Comparison of ENCODE assay signal across 32 cellular contexts in genomic region chr3:55445551-55445950, GRCh38. TPM values are rescaled to one million over a fixed set of nuclear protein-coding genes. Genes with fewer than 3 reads are reported as not detected.
DNase-seq lines count a peak whose midpoint lies in the region; ATAC-seq, FAIRE-seq and TF ChIP-seq lines count a peak whose summit lies in the region.
"Had no signal": no experiment of that assay in that cellular context is flagged by ENCODE, and none has a peak within 500 bp of the region (broad histone marks: within the 10 kb centered on the region; RNA-seq: fewer than 3 reads in every experiment).

No MANE protein-coding gene starts in this region.

- H3K4me3 Mint-ChIP-seq in progenitor cell of endocrine pancreas (ENCODE audit: low read depth) (no peak overlapping the region), HFFc6 (no peak overlapping the region)
- H3K4me3 Mint-ChIP-seq: activated T-helper 17 cell treated with anti-CD3 and anti-CD28 coated beads, Interleukin-2, amount 50 U/mL, for 72 hours; CD4-positive, alpha-beta memory T cell; neural crest cell; stimulated activated naive B cell treated with anti-CD40 and anti-IgM and Interleukin-4, amounts not matched to agents 10 μg/mL and 1 μg/mL and 100 μg/mL, for 72 hours had no signal

- H3K27me3 Mint-ChIP-seq in progenitor cell of endocrine pancreas, result peaks cover 12% of the 10 kb centered on the region
- H3K27me3 Mint-ChIP-seq in HFFc6 (ENCODE audit: insufficient read depth), result peaks cover 3% of the 10 kb centered on the region
- H3K27me3 Mint-ChIP-seq: activated T-helper 17 cell treated with anti-CD3 and anti-CD28 coated beads, Interleukin-2, amount 50 U/mL, for 72 hours; CD4-positive, alpha-beta memory T cell had no signal

- TF ChIP-seq CTCF in epithelial cell of proximal tubule (conservative IDR thresholded peaks at IDR 0.05; ENCODE audit: low read depth, low read length) (no peak), HepG2 (CRISPR knock-in tag; IDR thresholded peaks at IDR 0.05) (no peak), progenitor cell of endocrine pancreas (IDR thresholded peaks at IDR 0.05; ENCODE audit: unreplicated experiment) (no peak), HFFc6 (IDR thresholded peaks at IDR 0.05) (no peak)

- H3K9ac ChIP-seq in HepG2 (ENCODE audit: insufficient read depth, low read depth, low read length), result no peak overlapping the region
- H3K9ac ChIP-seq: KMS-11, parathyroid adenoma had no signal

- no TSS peak for BruUV-seq in HepG2 (replicated peaks; lab: Mats Ljungman, UMichigan)

- no peak for TF ChIP-seq RAD21 in HepG2 (CRISPR knock-in tag; IDR thresholded peaks at IDR 0.05)

- no peaks in the 10 kb centered on the region for H4K20me1 ChIP-seq in HepG2 (ENCODE audit: insufficient read depth, low read length)

- H3K4me1 Mint-ChIP-seq in progenitor cell of endocrine pancreas (ENCODE audit: low read depth) (peaks cover 17% of the 10 kb centered on the region), HFFc6 (ENCODE audit: low read depth) (peaks cover 14% of the 10 kb centered on the region)
- H3K4me1 Mint-ChIP-seq: activated T-helper 17 cell treated with anti-CD3 and anti-CD28 coated beads, Interleukin-2, amount 50 U/mL, for 72 hours; CD4-positive, alpha-beta memory T cell; neural crest cell; stimulated activated naive B cell treated with anti-CD40 and anti-IgM and Interleukin-4, amounts not matched to agents 10 μg/mL and 1 μg/mL and 100 μg/mL, for 72 hours had no signal

- H3K27ac Mint-ChIP-seq in progenitor cell of endocrine pancreas (peak overlapping the region; percentile 82), HFFc6 (no peak overlapping the region)
- H3K27ac Mint-ChIP-seq: activated T-helper 17 cell treated with anti-CD3 and anti-CD28 coated beads, Interleukin-2, amount 50 U/mL, for 72 hours; CD4-positive, alpha-beta memory T cell; stimulated activated naive B cell treated with anti-CD40 and anti-IgM and Interleukin-4, amounts not matched to agents 10 μg/mL and 1 μg/mL and 100 μg/mL, for 72 hours had no signal

- FAIRE-seq in HepG2 (lab: Jason Lieb, UNC), result peak; percentile 68
- FAIRE-seq: A204.1, G401.6 had no signal

- in situ Hi-C loops in Caki2 (cut with HindIII; ENCODE audit: low pct_unique_long_range_greater_than_20kb, low sequenced_read_pairs) (no loop called here), HepG2 (cut with HindIII; ENCODE audit: extremely low pct_ligation_motif_present, low pct_unique_long_range_greater_than_20kb) (no loop called here)

- H3K4me1 ChIP-seq in HepG2 (ENCODE audit: insufficient read depth, low read length), result peaks cover 9% of the 10 kb centered on the region
- H3K4me1 ChIP-seq: breast epithelium, heart left ventricle, parathyroid adenoma, sigmoid colon had no signal

- peak; percentile 90 for DNase-seq in Caki2 (ENCODE audit: low read depth)
- DNase-seq in epithelial cell of proximal tubule (ENCODE audit: low read depth), result peak; percentile 83
- peak; percentile 10 for DNase-seq in HepG2 (ENCODE audit: low spot score)
- DNase-seq in progenitor cell of endocrine pancreas (ENCODE audit: low spot score, unreplicated experiment), result no peak
- no peak for DNase-seq in erythroblast (lab: John Stamatoyannopoulos, UW)
- no peak for DNase-seq in HFFc6
- DNase-seq: activated CD4-positive, alpha-beta T cell treated with anti-CD3 and anti-CD28 coated beads, Interleukin-2, amount 50 U/mL, for 48 hours; activated CD4-positive, CD25-positive, alpha-beta regulatory T cell; activated CD8-positive, alpha-beta memory T cell treated with anti-CD3 and anti-CD28 coated beads, Interleukin-2, amount 50 U/mL, for 48 hours; activated naive CD4-positive, alpha-beta T cell treated with anti-CD3 and anti-CD28 coated beads, Interleukin-2, amount 50 U/mL, for 16 hours; AML-193; amniotic stem cell; CD4-positive, alpha-beta memory T cell; DMS 273 treated with DMSO at 0.1 percent for 48 hours; effector CD8-positive, alpha-beta T cell; foreskin fibroblast; heart left ventricle; left cardiac atrium; NCI-H1436 treated with DMSO at 0.1 percent for 48 hours; NCI-H2107; sigmoid colon; stimulated activated naive B cell treated with anti-CD40 and anti-IgM and Interleukin-4, amounts not matched to agents 10 μg/mL and 1 μg/mL and 100 μg/mL, for 72 hours; T-helper 1 cell had no signal

- peak overlapping the region; percentile 53; the same call in 1 of the 2 replicates for H3K4me2 ChIP-seq in HepG2 (ENCODE audit: low read depth, low read length)
- H3K4me2 ChIP-seq: KMS-11 had no signal

- H3K4me3 ChIP-seq in epithelial cell of proximal tubule (ENCODE audit: low read depth, low read length) (no peak overlapping the region), HepG2 (replicated peaks in 1 of 3; ENCODE audit: insufficient read depth in 1 of 3, low read depth in 2 of 3, low read length in 3 of 3) (no peak overlapping the region)
- H3K4me3 ChIP-seq: breast epithelium, heart left ventricle, sigmoid colon had no signal

- no peaks in the 10 kb centered on the region for H3K79me2 ChIP-seq in HepG2 (ENCODE audit: insufficient read depth, low read length)
- H3K79me2 ChIP-seq: parathyroid adenoma had no signal

- H3K36me3 Mint-ChIP-seq in progenitor cell of endocrine pancreas (ENCODE audit: insufficient read depth) (no peaks in the 10 kb centered on the region), HFFc6 (ENCODE audit: low read depth) (no peaks in the 10 kb centered on the region)
- H3K36me3 Mint-ChIP-seq: CD4-positive, alpha-beta memory T cell; stimulated activated naive B cell treated with anti-CD40 and anti-IgM and Interleukin-4, amounts not matched to agents 10 μg/mL and 1 μg/mL and 100 μg/mL, for 72 hours had no signal

- H3K36me3 ChIP-seq in HepG2 (replicated peaks in 1 of 2; ENCODE audit: control insufficient read depth in 1 of 2, insufficient read depth in 2 of 2, low read length in 2 of 2), result no peaks in the 10 kb centered on the region
- H3K36me3 ChIP-seq: breast epithelium, heart left ventricle, sigmoid colon had no signal

- ATAC-seq in HepG2 (peak; percentile 99), HG02571 (IDR thresholded peaks at IDR 0.05; ENCODE audit: unreplicated experiment) (no peak), HG03521 (IDR thresholded peaks at IDR 0.05; ENCODE audit: unreplicated experiment) (no peak)
- ATAC-seq: activated T-helper 17 cell treated with anti-CD3 and anti-CD28 coated beads, Interleukin-2, amount 50 U/mL, for 72 hours; heart left ventricle; left cardiac atrium; stimulated activated naive B cell treated with anti-CD40 and anti-IgM and Interleukin-4, amounts not matched to agents 10 μg/mL and 1 μg/mL and 100 μg/mL, for 72 hours had no signal

- H2AFZ ChIP-seq in HepG2 (ENCODE audit: low read length), result no peak overlapping the region
- H2AFZ ChIP-seq: parathyroid adenoma had no signal

- no peaks in the 10 kb centered on the region for H3K27me3 ChIP-seq in HepG2 (ENCODE audit: control insufficient read depth in 1 of 2, insufficient read depth in 2 of 2, low read length in 2 of 2)
- H3K27me3 ChIP-seq: breast epithelium, sigmoid colon had no signal

- H3K9me3 ChIP-seq in HepG2 (ENCODE audit: low read length), result no peaks in the 10 kb centered on the region
- H3K9me3 ChIP-seq: breast epithelium, heart left ventricle, sigmoid colon had no signal

- H3K27ac ChIP-seq in HepG2 (ENCODE audit: extremely low read length, insufficient read depth, low read length), result no peak overlapping the region
- H3K27ac ChIP-seq: breast epithelium, heart left ventricle, KMS-11, parathyroid adenoma, sigmoid colon had no signal

- TF ChIP-seq POLR2A in HepG2 (IDR thresholded peaks at IDR 0.05; ENCODE audit: insufficient read depth in 1 of 2, low read depth in 2 of 2, low read length in 2 of 2) (no peak), erythroblast (IDR thresholded peaks at IDR 0.05; ENCODE audit: low read length) (no peak)

- WGBS in HepG2 (ENCODE audit: low lambda C conversion rate), result 3% methylated on average over 6 of the region's 6 CpGs

- H3K9me3 Mint-ChIP-seq in progenitor cell of endocrine pancreas (ENCODE audit: low read depth), result no peaks in the 10 kb centered on the region
- H3K9me3 Mint-ChIP-seq in HFFc6, result no peaks in the 10 kb centered on the region
- H3K9me3 Mint-ChIP-seq: activated T-helper 17 cell treated with anti-CD3 and anti-CD28 coated beads, Interleukin-2, amount 50 U/mL, for 72 hours; neural crest cell had no signal

- intact Hi-C loops in HepG2 (cut with micrococcal nuclease; ENCODE audit: unreplicated experiment), result no loop called here

- POLR2A ChIA-PET in HepG2 (lab: Yijun Ruan, JAX), result no interaction called here

- TF ChIP-seq EP300 in HepG2 (IDR thresholded peaks at IDR 0.05; ENCODE audit: low read depth in 2 of 2, low read length in 2 of 2), result no peak
- no peak for TF ChIP-seq EP300 in HepG2 (CRISPR knock-in tag; IDR thresholded peaks at IDR 0.05; ENCODE audit: borderline replicate concordance)

- CTCF ChIA-PET in HepG2 (lab: Yijun Ruan, JAX; ENCODE audit: low intra/inter-chr PET ratio, low total read pairs), result no interaction called here

RNA-seq across cellular contexts. Expression of gene WNT5A, which starts 41.6 kb away (rescaled TPM):
- 8.1 and 10.9 TPM in 2 replicates for total RNA-seq in Caki2 (2014; rRNA removed; shearing (Covaris generic); ENCODE audit: low replicate concordance)
- total RNA-seq in epithelial cell of proximal tubule (4.4 and 12.5 TPM in 2 replicates), HepG2 (2016; rRNA removed; fragmentation: Illumina TruSeq; extraction: Trizol) (not detected in 2 replicates), progenitor cell of endocrine pancreas (5.5 and 13.8 TPM in 2 replicates)
- not detected in 2 replicates for total RNA-seq in HepG2 (2016; cell fraction: cytosol; rRNA removed; fragmentation: Illumina TruSeq; extraction: Trizol; ENCODE audit: low read depth)
- total RNA-seq in HepG2 (2016; cell fraction: insoluble cytoplasmic fraction; rRNA removed; fragmentation: Illumina TruSeq; extraction: Trizol), result not detected in 2 replicates
- total RNA-seq in HepG2 (2016; cell fraction: membrane; rRNA removed; fragmentation: Illumina TruSeq; extraction: Trizol), result not detected in 2 replicates
- total RNA-seq in HepG2 (2016; cell fraction: nucleus; rRNA removed; fragmentation: Illumina TruSeq; extraction: Trizol), result not detected in 2 replicates
- not detected in 2 replicates for polyA plus RNA-seq in HepG2 (2011; rRNA removed)
- polyA plus RNA-seq in HepG2 (2011; cell fraction: cytosol; rRNA removed), result not detected in 2 replicates
- not detected in 2 replicates for polyA plus RNA-seq in HepG2 (2011; cell fraction: nucleus; rRNA removed)
- not detected in 2 replicates for polyA plus RNA-seq in HepG2 (2012)
- not detected in 2 replicates for polyA plus RNA-seq in HepG2 (2016; cell fraction: cytosol; fragmentation: Illumina TruSeq; extraction: Trizol; ENCODE audit: low read depth)
- polyA plus RNA-seq in HepG2 (2016; cell fraction: insoluble cytoplasmic fraction; fragmentation: Illumina TruSeq; extraction: Trizol; ENCODE audit: low read depth), result not detected in 2 replicates
- not detected in 2 replicates for polyA plus RNA-seq in HepG2 (2016; cell fraction: membrane; fragmentation: Illumina TruSeq; extraction: Trizol; ENCODE audit: low read depth)
- polyA plus RNA-seq in HepG2 (2016; cell fraction: nucleus; fragmentation: Illumina TruSeq; extraction: Trizol; ENCODE audit: insufficient read depth, low read depth), result not detected in 2 replicates
- polyA minus RNA-seq in HepG2 (2011; rRNA and poly(A)+ RNA removed; ENCODE audit: low replicate concordance), result 39.6 TPM in 1 of 2 replicates, not detected in the other
- polyA minus RNA-seq in HepG2 (2011; cell fraction: cytosol; rRNA and poly(A)+ RNA removed), result not detected in 2 replicates
- not detected in 2 replicates for polyA minus RNA-seq in HepG2 (2011; cell fraction: nucleus; rRNA and poly(A)+ RNA removed)
- 100 to 1,000 TPM; 240 to 387 (median 256) TPM for total RNA-seq in HFFc6 (2021; fragmentation: NEBNext Ultra II Directional; extraction: Animal tissue kit (Norgen Biotek cat#: 25700))
- total RNA-seq: activated T-helper 17 cell treated with anti-CD3 and anti-CD28 coated beads, Interleukin-2, amount 50 U/mL, for 72 hours had no signal
- polyA plus RNA-seq: CD4-positive, alpha-beta memory T cell had no signal

Comparison
In these comparisons a context has a peak if more than half of its experiments do, and no peak if none do; other contexts are left out.
1. DNase-seq: peak in Caki2 (single experiment), epithelial cell of proximal tubule (single experiment) and HepG2 (single experiment); none in progenitor cell of endocrine pancreas (single experiment), erythroblast (0 of 2) and HFFc6 (single experiment).
2. RNA of gene WNT5A, which starts 41.6 kb away (total RNA-seq): 240 to 387 TPM in HFFc6; 8.1 to 10.9 TPM in Caki2, 5.5 to 13.8 TPM in progenitor cell of endocrine pancreas, 4.4 to 12.5 TPM in epithelial cell of proximal tubule and not detected in HepG2; every median in the first group is over 10 times any median in the second.